1 cellular context compared by ENCODE assay signal in the genomic region with DNA sequence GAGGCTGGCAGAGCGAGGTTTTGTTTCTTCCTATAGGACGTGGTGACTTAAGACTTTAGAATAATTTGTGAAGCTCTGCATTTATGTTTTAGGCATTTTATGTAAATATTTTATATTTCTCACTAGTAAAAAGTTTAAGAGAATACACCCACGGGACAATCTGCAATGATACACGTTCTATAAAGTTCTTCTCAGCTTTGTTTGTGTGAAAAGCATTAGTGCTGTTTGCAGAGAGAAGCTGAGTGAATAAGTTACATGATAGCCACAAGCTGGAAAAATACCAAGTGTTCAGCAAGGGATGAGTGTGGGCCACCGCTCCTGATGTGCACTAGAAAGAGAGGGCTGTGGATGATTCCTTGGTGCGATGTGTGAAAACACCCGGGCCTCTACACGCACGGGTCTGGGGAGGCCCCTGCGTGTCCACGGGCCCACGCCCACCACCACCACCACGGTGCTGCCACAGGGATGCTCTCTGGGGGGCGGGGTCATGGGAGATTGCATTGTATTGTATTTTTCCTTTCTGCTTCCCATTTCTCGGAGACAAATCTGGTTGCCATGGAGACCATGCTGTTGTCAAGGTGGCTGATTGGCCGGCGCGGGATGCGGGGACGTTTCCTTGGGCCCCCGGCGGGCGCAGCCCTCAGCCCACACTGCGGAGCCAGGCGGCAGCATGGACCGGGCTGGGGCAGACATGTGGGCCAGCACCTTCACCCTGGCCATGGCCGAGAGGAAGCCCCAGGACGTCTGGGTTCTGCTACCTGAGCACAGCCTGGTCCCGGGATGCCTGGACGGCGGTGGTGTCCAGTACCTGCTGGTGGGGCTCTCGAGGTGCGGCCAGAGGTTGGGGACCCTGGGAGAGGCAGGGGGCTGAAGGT.
TF ChIP-seq lines count a peak whose summit lies in the region.

A gene (plus strand): TSS at position 643 of the 875 bp plus-strand sequence. CDS start 28 bp downstream, at position 671.

TF ChIP-seq in SK-N-SH, 30 proteins besides CTCF, POLR2A, EP300 and RAD21 (continued from another document):
- TF ChIP-seq, protein P1, sequence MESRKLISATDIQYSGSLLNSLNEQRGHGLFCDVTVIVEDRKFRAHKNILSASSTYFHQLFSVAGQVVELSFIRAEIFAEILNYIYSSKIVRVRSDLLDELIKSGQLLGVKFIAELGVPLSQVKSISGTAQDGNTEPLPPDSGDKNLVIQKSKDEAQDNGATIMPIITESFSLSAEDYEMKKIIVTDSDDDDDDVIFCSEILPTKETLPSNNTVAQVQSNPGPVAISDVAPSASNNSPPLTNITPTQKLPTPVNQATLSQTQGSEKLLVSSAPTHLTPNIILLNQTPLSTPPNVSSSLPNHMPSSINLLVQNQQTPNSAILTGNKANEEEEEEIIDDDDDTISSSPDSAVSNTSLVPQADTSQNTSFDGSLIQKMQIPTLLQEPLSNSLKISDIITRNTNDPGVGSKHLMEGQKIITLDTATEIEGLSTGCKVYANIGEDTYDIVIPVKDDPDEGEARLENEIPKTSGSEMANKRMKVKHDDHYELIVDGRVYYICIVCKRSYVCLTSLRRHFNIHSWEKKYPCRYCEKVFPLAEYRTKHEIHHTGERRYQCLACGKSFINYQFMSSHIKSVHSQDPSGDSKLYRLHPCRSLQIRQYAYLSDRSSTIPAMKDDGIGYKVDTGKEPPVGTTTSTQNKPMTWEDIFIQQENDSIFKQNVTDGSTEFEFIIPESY (IDR thresholded peaks at IDR 0.05; ENCODE audit: borderline replicate concordance, low read depth), result no peak
- TF ChIP-seq FOXM1 (IDR thresholded peaks at IDR 0.05; ENCODE audit: low read depth), result no peak
- no peak for TF ChIP-seq FOXJ3 (CRISPR knock-in tag; IDR thresholded peaks at IDR 0.05)
- TF ChIP-seq, protein P2, sequence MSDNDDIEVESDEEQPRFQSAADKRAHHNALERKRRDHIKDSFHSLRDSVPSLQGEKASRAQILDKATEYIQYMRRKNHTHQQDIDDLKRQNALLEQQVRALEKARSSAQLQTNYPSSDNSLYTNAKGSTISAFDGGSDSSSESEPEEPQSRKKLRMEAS (IDR thresholded peaks at IDR 0.05; ENCODE audit: low read depth), result no peak
- TF ChIP-seq GABPA (IDR thresholded peaks at IDR 0.05; ENCODE audit: low read depth), result no peak
- no peak for TF ChIP-seq RXRA (IDR thresholded peaks at IDR 0.05; ENCODE audit: borderline replicate concordance, low read depth)
